8 cellular contexts compared by ENCODE assay signal in genomic region chr6:168256940-168257339, GRCh38.
"Had no signal": no experiment of that assay in that cellular context is flagged by ENCODE, and none has a peak within 500 bp of the region (broad histone marks: within the 10 kb centered on the region; RNA-seq: fewer than 3 reads in every experiment).

No MANE protein-coding gene starts in this region.

- H3K4me3 ChIP-seq: GM12878 had no signal

- DNase-seq: GDM1, GF-D8 had no signal

- ATAC-seq: GM12878 had no signal

- FAIRE-seq: G401.6, GM12878, GM12891, GM12892, GM18507, GM19239 had no signal
